12 cellular contexts compared by ENCODE assay signal in genomic region chr5:1725641-1726468, GRCh38.
DNase-seq lines count a peak whose midpoint lies in the region; ATAC-seq and TF ChIP-seq lines count a peak whose summit lies in the region.
"Had no signal": no experiment of that assay in that cellular context is flagged by ENCODE, and none has a peak within 500 bp of the region (broad histone marks: within the 10 kb centered on the region; RNA-seq: fewer than 3 reads in every experiment).

No MANE protein-coding gene starts in this region.

- H3K9ac ChIP-seq in HUES6 (ENCODE audit: low read length) (no peak overlapping the region), neural progenitor cell (no peak overlapping the region)

- TF ChIP-seq CTCF in CD14-positive monocyte (IDR thresholded peaks at IDR 0.05), result no peak
- no peak for TF ChIP-seq CTCF in endothelial cell (IDR thresholded peaks at IDR 0.05; ENCODE audit: unreplicated experiment)
- no peak for TF ChIP-seq CTCF in neural progenitor cell (IDR thresholded peaks at IDR 0.05)

- H3K4me1 Mint-ChIP-seq in CD14-positive monocyte (no peaks in the 10 kb centered on the region), endothelial cell (ENCODE audit: unreplicated experiment) (no peaks in the 10 kb centered on the region), neural progenitor cell (peaks cover 10% of the 10 kb centered on the region)

- no peak overlapping the region for H3K27ac ChIP-seq in HUES6 (ENCODE audit: low read depth, low read length)
- H3K27ac ChIP-seq in neural progenitor cell, result no peak overlapping the region
- H3K27ac ChIP-seq: tibial nerve had no signal

- H3K4me3 Mint-ChIP-seq in CD14-positive monocyte (no peak overlapping the region), endothelial cell (ENCODE audit: unreplicated experiment) (no peak overlapping the region), neural progenitor cell (no peak overlapping the region)

- H3K4me1 ChIP-seq in HUES6 (ENCODE audit: control insufficient read depth, insufficient read depth, low read length) (peaks cover 19% of the 10 kb centered on the region), neural progenitor cell (no peaks in the 10 kb centered on the region)
- H3K4me1 ChIP-seq: tibial nerve had no signal

- peak overlapping the region; percentile 38 for H3K4me3 ChIP-seq in HUES6 (ENCODE audit: low read depth, low read length)
- H3K4me3 ChIP-seq in neural progenitor cell, result no peak overlapping the region
- H3K4me3 ChIP-seq: tibial nerve had no signal

- DNase-seq in CD14-positive monocyte (ENCODE audit: low spot score) (peak; percentile 22), endothelial cell (ENCODE audit: low spot score) (peak; percentile 9), neural progenitor cell (ENCODE audit: low spot score) (peak; percentile 42), SK-N-DZ (ENCODE audit: low spot score) (no peak), amygdala (lab: John Stamatoyannopoulos, UW) (no peak)
- DNase-seq: foreskin melanocyte, HCEC 1CT had no signal

- no peaks in the 10 kb centered on the region for H3K79me2 ChIP-seq in neural progenitor cell (ENCODE audit: low read depth)

- H3K9me3 Mint-ChIP-seq in CD14-positive monocyte (peaks cover 0 to 2% (median 0%) of the 10 kb centered on the region in 7 donors), endothelial cell (ENCODE audit: unreplicated experiment) (no peaks in the 10 kb centered on the region), neural progenitor cell (peaks cover 8% of the 10 kb centered on the region)
- H3K9me3 Mint-ChIP-seq: activated naive CD4-positive, alpha-beta T cell treated with anti-CD3 and anti-CD28 coated beads, Interleukin-2, amount 50 U/mL, for 72 hours had no signal

- intact Hi-C loops in CD14-positive monocyte (cut with micrococcal nuclease), result no loop called here

- H3K27me3 ChIP-seq in HUES6 (ENCODE audit: control insufficient read depth, insufficient read depth, low read length) (peaks cover 9% of the 10 kb centered on the region; the same call in 1 of the 2 replicates), neural progenitor cell (peaks cover 21% of the 10 kb centered on the region)
- H3K27me3 ChIP-seq: tibial nerve had no signal

- ATAC-seq in GM21576 (IDR thresholded peaks at IDR 0.05; ENCODE audit: unreplicated experiment) (no peak), GM19035 (IDR thresholded peaks at IDR 0.05; ENCODE audit: unreplicated experiment) (no peak)

- H3K36me3 ChIP-seq in HUES6 (ENCODE audit: control insufficient read depth, insufficient read depth, low read length) (no peaks in the 10 kb centered on the region), neural progenitor cell (no peaks in the 10 kb centered on the region)
- H3K36me3 ChIP-seq: tibial nerve had no signal

- H3K36me3 Mint-ChIP-seq in CD14-positive monocyte (no peaks in the 10 kb centered on the region), endothelial cell (ENCODE audit: low read depth, unreplicated experiment) (no peaks in the 10 kb centered on the region), neural progenitor cell (no peaks in the 10 kb centered on the region)
- H3K36me3 Mint-ChIP-seq: activated naive CD4-positive, alpha-beta T cell treated with anti-CD3 and anti-CD28 coated beads, Interleukin-2, amount 50 U/mL, for 72 hours had no signal

- H2AFZ ChIP-seq in neural progenitor cell (replicated peaks), result peak overlapping the region; percentile 58

- H3K4me2 ChIP-seq in neural progenitor cell, result peak overlapping the region; percentile 58

- H3K9me3 ChIP-seq in HUES6 (ENCODE audit: control insufficient read depth, insufficient read depth, low read depth, low read length) (no peaks in the 10 kb centered on the region), neural progenitor cell (ENCODE audit: low read depth) (no peaks in the 10 kb centered on the region)

- H3K27me3 Mint-ChIP-seq in CD14-positive monocyte (ENCODE audit: low read depth in 3 of 3) (peaks cover 15 to 33% (median 27%) of the 10 kb centered on the region in 3 donors), endothelial cell (ENCODE audit: unreplicated experiment) (peaks cover 6% of the 10 kb centered on the region), neural progenitor cell (ENCODE audit: insufficient read depth, low read depth) (peaks cover 11% of the 10 kb centered on the region)

- H3F3A ChIP-seq in neural progenitor cell (ENCODE audit: low read depth), result no peaks in the 10 kb centered on the region

- peak overlapping the region in 1 of 7 donors; percentile 14 for H3K27ac Mint-ChIP-seq in CD14-positive monocyte
- no peak overlapping the region for H3K27ac Mint-ChIP-seq in endothelial cell (ENCODE audit: unreplicated experiment)
- H3K27ac Mint-ChIP-seq in neural progenitor cell, result no peak overlapping the region
- H3K27ac Mint-ChIP-seq: activated naive CD4-positive, alpha-beta T cell treated with anti-CD3 and anti-CD28 coated beads, Interleukin-2, amount 50 U/mL, for 72 hours had no signal

- H4K20me1 ChIP-seq in neural progenitor cell (ENCODE audit: low read depth), result no peaks in the 10 kb centered on the region

Comparison
In these comparisons a context has a peak if more than half of its experiments do, and no peak if none do; other contexts are left out.
1. DNase-seq: peak in CD14-positive monocyte (single experiment), endothelial cell (single experiment) and neural progenitor cell (single experiment); none in SK-N-DZ (single experiment) and amygdala (0 of 56).